In the genomic region with DNA sequence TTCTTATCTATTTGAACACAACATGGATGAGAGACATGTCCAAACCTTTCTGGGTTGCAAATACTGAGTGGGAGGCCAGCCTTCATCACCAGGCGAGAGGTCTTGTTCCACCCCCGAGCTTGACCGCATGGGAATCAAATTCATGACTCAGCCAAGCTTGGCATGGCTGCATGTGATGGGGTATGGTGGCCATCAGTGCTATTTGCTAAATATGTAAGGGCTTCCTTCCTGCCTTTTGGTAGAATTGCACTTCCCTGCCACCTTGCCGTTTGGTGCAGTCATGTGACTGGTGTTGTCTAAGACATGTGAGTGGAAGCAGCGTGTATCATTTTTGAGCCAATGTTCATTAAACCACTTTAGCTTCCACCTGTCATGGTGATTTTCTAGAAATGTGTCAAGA, we compare ENCODE assay signal across 11 cellular contexts.
DNase-seq lines count a peak whose midpoint lies in the region; ATAC-seq and TF ChIP-seq lines count a peak whose summit lies in the region.
"Had no signal": no experiment of that assay in that cellular context is flagged by ENCODE, and none has a peak within 500 bp of the region (broad histone marks: within the 10 kb centered on the region; RNA-seq: fewer than 3 reads in every experiment).

No MANE protein-coding gene starts in this region.

- H3K4me1 ChIP-seq in GM23248 (ENCODE audit: insufficient read depth) (peaks cover 30% of the 10 kb centered on the region), OCI-LY7 (ENCODE audit: insufficient read depth, low read length, poor library complexity, severe bottlenecking) (no peaks in the 10 kb centered on the region), endodermal cell (ENCODE audit: control insufficient read depth, insufficient read depth, low read length) (peaks cover 15% of the 10 kb centered on the region), gastrocnemius medialis (no peaks in the 10 kb centered on the region)

- H3K36me3 ChIP-seq in GM23248 (ENCODE audit: low read depth) (no peaks in the 10 kb centered on the region), OCI-LY7 (ENCODE audit: insufficient read depth, low read length) (no peaks in the 10 kb centered on the region), endodermal cell (ENCODE audit: control insufficient read depth, insufficient read depth, low read length) (no peaks in the 10 kb centered on the region), gastrocnemius medialis (no peaks in the 10 kb centered on the region)

- H3K9ac ChIP-seq in GM23248 (no peak overlapping the region), endodermal cell (ENCODE audit: extremely low read depth, low read length, poor library complexity, severe bottlenecking) (peak overlapping the region; percentile 33)

- H3K36me3 Mint-ChIP-seq in endodermal cell (ENCODE audit: low read depth), result no peaks in the 10 kb centered on the region
- H3K36me3 Mint-ChIP-seq in nephron progenitor cell (ENCODE audit: low read depth), result no peaks in the 10 kb centered on the region

- H3K79me2 ChIP-seq in GM23248 (ENCODE audit: insufficient read depth) (no peaks in the 10 kb centered on the region), OCI-LY7 (ENCODE audit: insufficient read depth, low read depth, low read length) (no peaks in the 10 kb centered on the region)

- H3K27me3 Mint-ChIP-seq in endodermal cell (ENCODE audit: insufficient read depth), result peaks cover 6% of the 10 kb centered on the region
- H3K27me3 Mint-ChIP-seq in nephron progenitor cell (ENCODE audit: low read depth, poor library complexity), result peaks cover 15% of the 10 kb centered on the region

- H3K27ac ChIP-seq in GM23248 (no peak overlapping the region), OCI-LY7 (ENCODE audit: low read depth, low read length, poor library complexity, severe bottlenecking) (no peak overlapping the region), endodermal cell (ENCODE audit: low read depth, low read length) (no peak overlapping the region), gastrocnemius medialis (no peak overlapping the region)

- H3K9me3 Mint-ChIP-seq in endodermal cell (peaks cover 12% of the 10 kb centered on the region), nephron progenitor cell (peaks cover 10% of the 10 kb centered on the region)

- H4K20me1 ChIP-seq in GM23248 (ENCODE audit: insufficient read depth) (no peaks in the 10 kb centered on the region), OCI-LY7 (ENCODE audit: insufficient read depth, low read length) (no peaks in the 10 kb centered on the region)

- H3K4me2 ChIP-seq in GM23248 (ENCODE audit: unreplicated experiment), result no peak overlapping the region
- H3K4me2 ChIP-seq in OCI-LY7 (ENCODE audit: low read length), result no peak overlapping the region

- ATAC-seq in gastrocnemius medialis (no peak), HG02678 (IDR thresholded peaks at IDR 0.05; ENCODE audit: unreplicated experiment) (no peak)

- no peak for TF ChIP-seq CTCF in OCI-LY7 (conservative IDR thresholded peaks at IDR 0.05; ENCODE audit: low read length)
- TF ChIP-seq CTCF in endodermal cell (conservative IDR thresholded peaks at IDR 0.05), result no peak
- TF ChIP-seq CTCF in nephron progenitor cell (IDR thresholded peaks at IDR 0.05), result no peak
- TF ChIP-seq CTCF in gastrocnemius medialis (IDR thresholded peaks at IDR 0.05 in 4 of 5, conservative IDR thresholded peaks at IDR 0.05 in 1 of 5), result no peak

- H3K9me3 ChIP-seq in GM23248 (ENCODE audit: low read depth) (no peaks in the 10 kb centered on the region), OCI-LY7 (ENCODE audit: low read length) (no peaks in the 10 kb centered on the region), endodermal cell (ENCODE audit: control insufficient read depth, low read length) (peaks cover 11% of the 10 kb centered on the region), gastrocnemius medialis (no peaks in the 10 kb centered on the region)

- in situ Hi-C loops in GM23248 (cut with MboI) (loop anchor here (10.0 kb wide), 2 partner anchors 509 to 629 kb away; a partner anchor contains a TSS), gastrocnemius medialis (cut with MboI; ENCODE audit: low sequenced_read_pairs in 4 of 4) (no loop called here)

- DNase-seq in GM23248 (peak; percentile 63), OCI-LY7 (ENCODE audit: low spot score) (peak; percentile 12), endodermal cell (no peak), renal cortical epithelial cell (ENCODE audit: low read depth) (peak; percentile 72), nephron progenitor cell (no peak), posterior cingulate gyrus (no peak), gastrocnemius medialis (no peak)
- DNase-seq: activated CD4-positive, alpha-beta T cell treated with anti-CD3 and anti-CD28 coated beads, Interleukin-2, amount 50 U/mL, for 4 hours; Karpas-422; stimulated activated naive CD4-positive, alpha-beta T cell treated with Interleukin-2 at 50 U/mL for 16 hours had no signal

- H3K9me2 ChIP-seq in GM23248 (ENCODE audit: insufficient read depth), result no peaks in the 10 kb centered on the region
- H3K9me2 ChIP-seq in OCI-LY7 (ENCODE audit: insufficient read depth, low read length), result no peaks in the 10 kb centered on the region

- H3K27ac Mint-ChIP-seq in endodermal cell (peak overlapping the region; percentile 95), nephron progenitor cell (no peak overlapping the region)

- POLR2A ChIA-PET in OCI-LY7 (lab: Charles Lee), result no interaction called here

- H2AFZ ChIP-seq in GM23248, result no peak overlapping the region
- H2AFZ ChIP-seq in OCI-LY7 (ENCODE audit: low read length), result no peak overlapping the region

- WGBS in GM23248 (ENCODE audit: low coverage in 1 of 2, low lambda C conversion rate in 2 of 2, missing lambda C conversion rate in 2 of 2), 2 experiments, result 69 to 78% methylated on average over 5 of the region's 5 CpGs
- WGBS in endodermal cell (ENCODE audit: insufficient coverage in 1 of 2, insufficient read length in 1 of 2), 2 experiments, result 69 to 84% methylated on average over 3 to 5 of the region's 5 CpGs

- CTCF ChIA-PET in OCI-LY7 (lab: Charles Lee; ENCODE audit: unreplicated experiment), result no interaction called here

- H3F3A ChIP-seq in GM23248 (ENCODE audit: insufficient read depth), result peaks cover 24% of the 10 kb centered on the region

- TF ChIP-seq POLR2A in gastrocnemius medialis (IDR thresholded peaks at IDR 0.05), result no peak

- peaks cover 52% of the 10 kb centered on the region for H3K4me1 Mint-ChIP-seq in endodermal cell
- peaks cover 35% of the 10 kb centered on the region for H3K4me1 Mint-ChIP-seq in nephron progenitor cell

- H3K27me3 ChIP-seq in GM23248 (replicated peaks; ENCODE audit: insufficient read depth) (peaks cover 23% of the 10 kb centered on the region), endodermal cell (ENCODE audit: control insufficient read depth, insufficient read depth, low read length, poor library complexity, severe bottlenecking) (no peaks in the 10 kb centered on the region), gastrocnemius medialis (no peaks in the 10 kb centered on the region)

- H3K4me3 Mint-ChIP-seq in endodermal cell (no peak overlapping the region), nephron progenitor cell (no peak overlapping the region)

- intact Hi-C loops in OCI-LY7 (cut with micrococcal nuclease; ENCODE audit: unreplicated experiment), result no loop called here
- intact Hi-C loops in posterior cingulate gyrus (cut with DNase I), result loop anchor here (10.0 kb wide), 1 partner anchor 509 kb away; a partner anchor contains a TSS
- intact Hi-C loops in gastrocnemius medialis (cut with DNase I; ENCODE audit: low total_unique reads), result no loop called here

- BruUV-seq in OCI-LY7 (replicated peaks; lab: Mats Ljungman, UMichigan), result no TSS peak

- H3K4me3 ChIP-seq in GM23248 (no peak overlapping the region), OCI-LY7 (ENCODE audit: low read depth, low read length, poor library complexity, severe bottlenecking) (no peak overlapping the region), endodermal cell (ENCODE audit: low read length) (no peak overlapping the region), gastrocnemius medialis (no peak overlapping the region)

Comparison
In these comparisons a context has a peak if more than half of its experiments do, and no peak if none do; other contexts are left out.
1. DNase-seq: peak in GM23248 (single experiment), OCI-LY7 (single experiment) and renal cortical epithelial cell (single experiment); none in endodermal cell (single experiment), nephron progenitor cell (single experiment), posterior cingulate gyrus (0 of 10) and gastrocnemius medialis (0 of 2).